22 cellular contexts compared by ENCODE assay signal in the genomic region with DNA sequence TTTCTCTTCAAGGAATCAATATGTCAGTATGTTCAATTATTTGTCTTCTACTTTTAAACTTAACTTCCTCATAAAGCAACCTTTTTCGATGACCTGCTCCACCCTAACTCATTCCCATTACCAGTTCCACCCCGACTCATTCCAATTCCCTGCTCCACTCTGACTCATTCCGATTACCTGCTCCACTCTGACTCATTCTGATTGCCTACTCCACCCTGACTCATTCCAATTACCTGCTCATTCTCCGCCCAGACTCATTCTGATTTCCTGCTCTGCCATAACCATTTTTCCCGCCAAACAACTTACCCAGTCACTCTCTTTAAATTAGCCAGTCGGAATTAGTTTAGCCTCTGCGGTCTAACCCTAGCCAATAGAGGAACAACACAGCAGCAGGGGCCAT.
DNase-seq lines count a peak whose midpoint lies in the region; FAIRE-seq and TF ChIP-seq lines count a peak whose summit lies in the region.
"Had no signal": no experiment of that assay in that cellular context is flagged by ENCODE, and none has a peak within 500 bp of the region (broad histone marks: within the 10 kb centered on the region; RNA-seq: fewer than 3 reads in every experiment).

No MANE protein-coding gene starts in this region.

- H2AFZ ChIP-seq in H1 (ENCODE audit: low read length): no peak overlapping the region
- H2AFZ ChIP-seq in trophoblast cell (ENCODE audit: insufficient read depth, low read length, poor library complexity): no peak overlapping the region
- H2AFZ ChIP-seq: parathyroid adenoma had no signal

- H2BK5ac ChIP-seq in H1 (ENCODE audit: low read depth, low read length) (peak overlapping the region; percentile 49; the same call in 1 of the 2 replicates), trophoblast cell (ENCODE audit: low read depth, low read length, poor library complexity) (no peak overlapping the region)

- H3K4me2 ChIP-seq in H1 (ENCODE audit: insufficient read depth in 1 of 2, low read depth in 2 of 2, low read length in 2 of 2): no peak overlapping the region
- H3K4me2 ChIP-seq in trophoblast cell (ENCODE audit: low read length): no peak overlapping the region

- H3K9me3 ChIP-seq in H1 (ENCODE audit: insufficient read depth in 2 of 2, low read depth in 1 of 2, low read length in 1 of 2) (no peaks in the 10 kb centered on the region), trophoblast cell (ENCODE audit: insufficient read depth, low read depth, low read length) (peaks cover 4% of the 10 kb centered on the region)
- H3K9me3 ChIP-seq: upper lobe of right lung had no signal

- TF ChIP-seq POLR2A in H1 (IDR thresholded peaks at IDR 0.05; ENCODE audit: control extremely low read depth in 1 of 2, low read depth in 2 of 2, low read length in 2 of 2): no peak

- H2AK5ac ChIP-seq in H1 (ENCODE audit: low read depth, low read length) (no peak overlapping the region), trophoblast cell (ENCODE audit: low read length) (no peak overlapping the region)

- H3K4ac ChIP-seq in H1 (replicated peaks; ENCODE audit: insufficient read length, low read depth, low read length) (no peak overlapping the region), trophoblast cell (ENCODE audit: low read depth, low read length) (no peak overlapping the region)

- no peak for FAIRE-seq in H1 (lab: Jason Lieb, UNC)
- FAIRE-seq: A204.1, TTC549 had no signal

- H3K4me3 ChIP-seq in H1 (ENCODE audit: extremely low read depth in 1 of 4, insufficient read depth in 2 of 4, low read depth in 3 of 4, low read length in 4 of 4) (no peak overlapping the region), trophoblast cell (ENCODE audit: low read depth, low read length) (no peak overlapping the region), brain microvascular endothelial cell (ENCODE audit: low read depth, low read length) (no peak overlapping the region)
- H3K4me3 ChIP-seq: SK-N-MC, skin epidermis, upper lobe of right lung had no signal

- in situ Hi-C loops in brain microvascular endothelial cell (cut with HindIII; ENCODE audit: low pct_ligation_motif_present, low sequenced_read_pairs): no loop called here

- H3K23ac ChIP-seq in H1 (ENCODE audit: insufficient read length) (no peak overlapping the region), trophoblast cell (ENCODE audit: low read length) (no peak overlapping the region)

- H3K14ac ChIP-seq in H1 (ENCODE audit: insufficient read length): no peak overlapping the region
- no peak overlapping the region for H3K14ac ChIP-seq in trophoblast cell (ENCODE audit: low read length)

- H3K4me1 ChIP-seq in H1 (replicated peaks in 1 of 4; ENCODE audit: control insufficient read depth in 3 of 4, insufficient read depth in 4 of 4, low read length in 3 of 4) (peaks cover 0 to 7% (median 0%) of the 10 kb centered on the region in 4 experiments; a peak in 2 of 7 replicates), trophoblast cell (ENCODE audit: control insufficient read depth in 1 of 2, insufficient read depth in 2 of 2, low read length in 2 of 2) (no peaks in the 10 kb centered on the region)
- H3K4me1 ChIP-seq: parathyroid adenoma, upper lobe of right lung had no signal

- no peak overlapping the region for H2BK20ac ChIP-seq in H1 (ENCODE audit: low read length)

- no peak for TF ChIP-seq EP300 in H1 (IDR thresholded peaks at IDR 0.05; ENCODE audit: borderline replicate concordance in 1 of 2, low read depth in 2 of 2, low read length in 2 of 2)

- H3K79me1 ChIP-seq in H1 (ENCODE audit: low read depth, low read length) (no peaks in the 10 kb centered on the region), trophoblast cell (ENCODE audit: low read length) (no peaks in the 10 kb centered on the region)

- H4K91ac ChIP-seq in H1 (replicated peaks; ENCODE audit: insufficient read length, low read length) (no peak overlapping the region), trophoblast cell (ENCODE audit: low read depth, low read length) (no peak overlapping the region)

- peaks cover 4% of the 10 kb centered on the region; the same call in 1 of the 2 replicates for H3K23me2 ChIP-seq in H1 (ENCODE audit: low read depth, low read length)

- TF ChIP-seq RAD21 in H1 (IDR thresholded peaks at IDR 0.05 in 1 of 2, conservative IDR thresholded peaks at IDR 0.05 in 1 of 2; ENCODE audit: low read depth in 2 of 2, low read length in 2 of 2): no peak

- POLR2A ChIA-PET in H1 (lab: Charles Lee; ENCODE audit: partially characterized antibody): no interaction called here

- no peak overlapping the region for H2BK15ac ChIP-seq in H1 (ENCODE audit: low read length)

- 88% methylated on average over 7 of the region's 7 CpGs; no CpG with 5 or more reads in 1 of the 2 experiments for WGBS in H1 (ENCODE audit: extremely low coverage in 1 of 2, insufficient coverage in 1 of 2, insufficient read length in 1 of 2, insufficient replicate concordance in 2 of 2, low coverage in 1 of 2, low lambda C conversion rate in 2 of 2, missing lambda C conversion rate in 1 of 2), 2 experiments
- no CpG with 5 or more reads among the region's 7 CpGs for WGBS in trophoblast cell (ENCODE audit: extremely low coverage, insufficient coverage, insufficient read length)

- H2BK12ac ChIP-seq in H1 (ENCODE audit: low read depth, low read length) (peak overlapping the region; percentile 82), trophoblast cell (ENCODE audit: low read length) (no peak overlapping the region)

- H4K8ac ChIP-seq in H1 (ENCODE audit: extremely low read depth, insufficient read depth, low read length): no peak overlapping the region
- H4K8ac ChIP-seq in trophoblast cell (ENCODE audit: low read depth, low read length): no peak overlapping the region

- H4K5ac ChIP-seq in H1 (ENCODE audit: insufficient read length, low read depth, low read length): no peak overlapping the region

- H4K12ac ChIP-seq in trophoblast cell (ENCODE audit: low read depth, low read length): no peak overlapping the region

- H3K9ac ChIP-seq in H1 (replicated peaks in 1 of 4; ENCODE audit: extremely low read depth in 1 of 4, low read depth in 3 of 4, low read length in 3 of 4): no peak overlapping the region
- H3K9ac ChIP-seq in trophoblast cell (ENCODE audit: low read length): no peak overlapping the region
- H3K9ac ChIP-seq: parathyroid adenoma had no signal

- no peak overlapping the region for H3K56ac ChIP-seq in H1 (replicated peaks; ENCODE audit: insufficient read length, low read depth, low read length)

- CTCF ChIA-PET in H1 (lab: Charles Lee; ENCODE audit: partially characterized antibody): interaction anchor here (0.8 to 1.6 kb wide), 2 partner anchors 141 to 315 kb away, joined by 3 to 4 read pairs; no protein-coding TSS in a partner anchor

- no peak overlapping the region for H3K18ac ChIP-seq in H1 (ENCODE audit: extremely low read depth, low read length)
- H3K18ac ChIP-seq in trophoblast cell (ENCODE audit: low read length): no peak overlapping the region

- no peaks in the 10 kb centered on the region for H4K20me1 ChIP-seq in H1 (replicated peaks in 1 of 2; ENCODE audit: control insufficient read depth in 1 of 2, insufficient read depth in 2 of 2, low read length in 2 of 2)

- DNase-seq in NCI-H345 (lab: John Stamatoyannopoulos, UW) (peak; percentile 13), NCI-H345 treated with DMSO at 0.1 percent for 48 hours (lab: John Stamatoyannopoulos, UW; ENCODE audit: unreplicated experiment) (no peak), NCI-H226 (peak; percentile 33), H1 (ENCODE audit: low read depth in 1 of 2, low spot score in 2 of 2) (no peak), trophoblast cell (peak; percentile 51 to 78), NCI-H446 treated with DMSO at 0.1 percent for 48 hours (lab: John Stamatoyannopoulos, UW) (no peak), brain microvascular endothelial cell (no peak)
- DNase-seq in activated naive CD4-positive, alpha-beta T cell (lab: John Stamatoyannopoulos, UW): no peak
- DNase-seq: activated CD4-positive, alpha-beta T cell treated with anti-CD3 and anti-CD28 coated beads, Interleukin-2, amount 50 U/mL, for 1 hour; activated T-cell treated with anti-CD3 and anti-CD28 coated beads, Interleukin-2, amount 50 U/mL, for 1 hour; DMS79 treated with DMSO at 0.1 percent for 48 hours; effector CD8-positive, alpha-beta T cell; Karpas-422; naive B cell; NCI-H1417 treated with DMSO at 0.1 percent for 48 hours; upper lobe of right lung had no signal

- H2BK120ac ChIP-seq in H1 (replicated peaks; ENCODE audit: low read depth, low read length) (no peak overlapping the region), trophoblast cell (ENCODE audit: insufficient read depth, low read length, poor library complexity) (no peak overlapping the region)

- no peaks in the 10 kb centered on the region for H3K36me3 ChIP-seq in H1 (ENCODE audit: control insufficient read depth in 2 of 4, insufficient read depth in 4 of 4, low read length in 3 of 4)
- H3K36me3 ChIP-seq in trophoblast cell (ENCODE audit: control insufficient read depth in 1 of 2, insufficient read depth in 2 of 2, low read length in 2 of 2): no peaks in the 10 kb centered on the region
- no peaks in the 10 kb centered on the region for H3K36me3 ChIP-seq in brain microvascular endothelial cell (replicated peaks)
- H3K36me3 ChIP-seq: upper lobe of right lung had no signal

- H3K27ac ChIP-seq in H1 (ENCODE audit: low read depth, low read length) (no peak overlapping the region), trophoblast cell (ENCODE audit: low read depth, low read length) (no peak overlapping the region), brain microvascular endothelial cell (no peak overlapping the region)
- H3K27ac ChIP-seq: C4-2B, parathyroid adenoma, SK-N-MC, skin epidermis, upper lobe of right lung had no signal

- H3K79me2 ChIP-seq in H1 (ENCODE audit: control insufficient read depth in 1 of 2, insufficient read depth in 2 of 2, low read length in 2 of 2) (no peaks in the 10 kb centered on the region), trophoblast cell (ENCODE audit: control insufficient read depth, insufficient read depth, low read length, poor library complexity) (no peaks in the 10 kb centered on the region)
- H3K79me2 ChIP-seq: parathyroid adenoma had no signal

- TF ChIP-seq CTCF in H1 (IDR thresholded peaks at IDR 0.05; ENCODE audit: control extremely low read depth in 1 of 3, insufficient read depth in 1 of 3, low read depth in 1 of 3, low read length in 3 of 3) (no peak), brain microvascular endothelial cell (IDR thresholded peaks at IDR 0.05; ENCODE audit: low read depth, low read length, missing control alignments) (no peak)

- H3K27me3 ChIP-seq in H1 (replicated peaks in 1 of 4; ENCODE audit: control insufficient read depth in 3 of 4, extremely low read depth in 1 of 4, insufficient read depth in 3 of 4, low read length in 3 of 4) (no peaks in the 10 kb centered on the region), trophoblast cell (ENCODE audit: insufficient read depth, low read length) (no peaks in the 10 kb centered on the region), brain microvascular endothelial cell (replicated peaks) (no peaks in the 10 kb centered on the region)
- H3K27me3 ChIP-seq: upper lobe of right lung had no signal

TF ChIP-seq in H1, 55 proteins besides CTCF, POLR2A, EP300 and RAD21 (continues in another document):
- TF ChIP-seq RNF2 (IDR thresholded peaks at IDR 0.05; ENCODE audit: borderline replicate concordance, low read depth, low read length, missing control alignments, poor library complexity, severe bottlenecking): no peak
- TF ChIP-seq BCL11A (IDR thresholded peaks at IDR 0.05; ENCODE audit: low read depth in 2 of 2, low read length in 2 of 2): no peak
- no peak for TF ChIP-seq NANOG (IDR thresholded peaks at IDR 0.05; ENCODE audit: insufficient read depth, low read depth, low read length, poor library complexity, severe bottlenecking)

Comparison
In these comparisons a context has a peak if more than half of its experiments do, and no peak if none do; other contexts are left out.
1. DNase-seq: peak in NCI-H345 (single experiment), NCI-H226 (single experiment) and trophoblast cell (2 of 2); none in NCI-H345 treated with DMSO at 0.1 percent for 48 hours (single experiment), H1 (0 of 2), activated naive CD4-positive, alpha-beta T cell (0 of 4), NCI-H446 treated with DMSO at 0.1 percent for 48 hours (single experiment) and brain microvascular endothelial cell (single experiment).